ENCODE assay signal across 8 cellular contexts in genomic region chr10:91887900-91888225, GRCh38. TPM values are rescaled to one million over a fixed set of nuclear protein-coding genes. Genes with fewer than 3 reads are reported as not detected.
DNase-seq lines count a peak whose midpoint lies in the region; ATAC-seq and TF ChIP-seq lines count a peak whose summit lies in the region.

No MANE protein-coding gene starts in this region.

- H3K4me3 ChIP-seq in AG04449 (ENCODE audit: low read depth, low read length) = peak overlapping the region; percentile 64

- DNase-seq in AG04449 (ENCODE audit: low read depth, low spot score) (no peak), mucosa of gallbladder (ENCODE audit: low spot score) (no peak), NCI-H1417 treated with DMSO at 0.1 percent for 48 hours (lab: John Stamatoyannopoulos, UW) (no peak), COR-L47 (lab: John Stamatoyannopoulos, UW) (no peak)
- DNase-seq in effector memory CD8-positive, alpha-beta T cell = no peak
- no peak for DNase-seq in natural killer cell treated with Interleukin-12 subunit alpha and Interleukin-12 subunit beta and Interleukin-15 and Interleukin-18, amount 100 ng/mL, for 72 hours (ENCODE audit: low spot score)
- DNase-seq in stimulated activated CD4-positive, alpha-beta T cell treated with anti-CD3 and anti-CD28 coated beads, Interleukin-4, amount 100 ng/mL, for 4 hours = no peak

- no peak for TF ChIP-seq CTCF in AG04449 (IDR thresholded peaks at IDR 0.05; ENCODE audit: insufficient read depth, low read length, missing control alignments)

- CTCF ChIA-PET in AG04449 (lab: Yijun Ruan, JAX) = interaction anchor here (1.4 kb wide), 1 partner anchor 25 kb away, joined by 8 read pairs; no protein-coding TSS in a partner anchor

- no peak for ATAC-seq in effector memory CD8-positive, alpha-beta T cell (replicated peaks)
- no peak for ATAC-seq in natural killer cell treated with Interleukin-12 subunit alpha and Interleukin-12 subunit beta and Interleukin-15 and Interleukin-18, amount 100 ng/mL, for 72 hours

- peak overlapping the region; percentile 88 to 97 (median 92) for H3K4me3 Mint-ChIP-seq in IgD-negative memory B cell
- H3K4me3 Mint-ChIP-seq in effector memory CD8-positive, alpha-beta T cell = peak overlapping the region; percentile 88 to 98
- peak overlapping the region; percentile 97 for H3K4me3 Mint-ChIP-seq in natural killer cell treated with Interleukin-12 subunit alpha and Interleukin-12 subunit beta and Interleukin-15 and Interleukin-18, amount 100 ng/mL, for 72 hours

- H3K9me3 Mint-ChIP-seq in IgD-negative memory B cell = no peaks in the 10 kb centered on the region
- H3K9me3 Mint-ChIP-seq in effector memory CD8-positive, alpha-beta T cell = no peaks in the 10 kb centered on the region
- H3K9me3 Mint-ChIP-seq in natural killer cell treated with Interleukin-12 subunit alpha and Interleukin-12 subunit beta and Interleukin-15 and Interleukin-18, amount 100 ng/mL, for 72 hours = no peaks in the 10 kb centered on the region

- peaks cover 12% of the 10 kb centered on the region for H3K27me3 Mint-ChIP-seq in IgD-negative memory B cell
- peaks cover 11 to 15% of the 10 kb centered on the region in 2 donors for H3K27me3 Mint-ChIP-seq in effector memory CD8-positive, alpha-beta T cell
- H3K27me3 Mint-ChIP-seq in natural killer cell treated with Interleukin-12 subunit alpha and Interleukin-12 subunit beta and Interleukin-15 and Interleukin-18, amount 100 ng/mL, for 72 hours = peaks cover 21 to 33% of the 10 kb centered on the region in 2 donors

- H3K4me1 Mint-ChIP-seq in IgD-negative memory B cell = peaks cover 7 to 10% (median 10%) of the 10 kb centered on the region in 3 donors
- H3K4me1 Mint-ChIP-seq in effector memory CD8-positive, alpha-beta T cell (ENCODE audit: low read depth in 2 of 2) = peaks cover 7% of the 10 kb centered on the region in 2 donors
- peaks cover 7 to 8% of the 10 kb centered on the region in 2 donors for H3K4me1 Mint-ChIP-seq in natural killer cell treated with Interleukin-12 subunit alpha and Interleukin-12 subunit beta and Interleukin-15 and Interleukin-18, amount 100 ng/mL, for 72 hours (ENCODE audit: low read depth in 2 of 2)

- H3K27ac Mint-ChIP-seq in IgD-negative memory B cell = peak overlapping the region in 1 of 3 donors; percentile 53
- peak overlapping the region; percentile 25 to 77 for H3K27ac Mint-ChIP-seq in effector memory CD8-positive, alpha-beta T cell
- peak overlapping the region; percentile 26 to 52 for H3K27ac Mint-ChIP-seq in natural killer cell treated with Interleukin-12 subunit alpha and Interleukin-12 subunit beta and Interleukin-15 and Interleukin-18, amount 100 ng/mL, for 72 hours

- POLR2A ChIA-PET in AG04449 (lab: Yijun Ruan, JAX) = interaction anchor here (0.9 kb wide), 1 partner anchor 62 kb away, joined by 3 read pairs; no protein-coding TSS in a partner anchor

- peaks cover 3% of the 10 kb centered on the region for H3K36me3 Mint-ChIP-seq in IgD-negative memory B cell
- no peaks in the 10 kb centered on the region for H3K36me3 Mint-ChIP-seq in effector memory CD8-positive, alpha-beta T cell (ENCODE audit: insufficient read depth)
- peaks cover 6% of the 10 kb centered on the region for H3K36me3 Mint-ChIP-seq in natural killer cell treated with Interleukin-12 subunit alpha and Interleukin-12 subunit beta and Interleukin-15 and Interleukin-18, amount 100 ng/mL, for 72 hours

RNA-seq across cellular contexts. Expression of gene FGFBP3, which starts 21.4 kb away (rescaled TPM):
- polyA plus RNA-seq in IgD-negative memory B cell = 2.2 TPM
- total RNA-seq in natural killer cell treated with Interleukin-12 subunit alpha and Interleukin-12 subunit beta and Interleukin-15 and Interleukin-18, amount 100 ng/mL, for 72 hours = 1 to 10 TPM in 1 of 2 donors, under 1 TPM in 1; 0.81 to 1.5 TPM
- 0.72 TPM for total RNA-seq in mucosa of gallbladder

RNA-seq across cellular contexts. Expression of gene BTAF1, which starts 35.7 kb away (rescaled TPM):
- polyA plus RNA-seq in IgD-negative memory B cell = 14.5 TPM
- total RNA-seq in natural killer cell treated with Interleukin-12 subunit alpha and Interleukin-12 subunit beta and Interleukin-15 and Interleukin-18, amount 100 ng/mL, for 72 hours = 10 to 100 TPM; 57.2 to 74.0 TPM
- total RNA-seq in mucosa of gallbladder = 24.2 TPM
